1 cellular context compared by ENCODE assay signal in the genomic region with DNA sequence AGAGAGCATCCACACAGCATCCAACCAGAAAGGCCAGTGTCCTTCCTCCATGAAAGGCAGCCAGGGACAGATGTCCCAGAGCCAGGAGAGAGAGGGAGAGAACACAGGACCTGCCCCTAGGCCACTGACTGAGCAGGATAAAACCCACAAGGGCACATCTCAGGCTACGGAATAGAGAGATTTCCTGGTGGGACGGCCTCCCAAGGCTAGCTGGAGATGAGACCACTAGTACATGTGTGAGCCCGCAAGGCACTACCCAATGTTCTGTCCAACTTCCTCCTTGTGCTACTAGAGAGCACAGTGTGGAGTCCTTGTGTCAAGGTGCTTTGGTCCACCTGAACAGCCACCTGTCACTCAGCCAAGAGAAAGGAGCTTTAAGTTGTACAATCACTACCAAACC.
TF ChIP-seq lines count a peak whose summit lies in the region.

No MANE protein-coding gene starts in this region.

TF ChIP-seq in HepG2, 621 proteins besides CTCF, POLR2A, EP300 and RAD21:
- TF ChIP-seq, protein P1, sequence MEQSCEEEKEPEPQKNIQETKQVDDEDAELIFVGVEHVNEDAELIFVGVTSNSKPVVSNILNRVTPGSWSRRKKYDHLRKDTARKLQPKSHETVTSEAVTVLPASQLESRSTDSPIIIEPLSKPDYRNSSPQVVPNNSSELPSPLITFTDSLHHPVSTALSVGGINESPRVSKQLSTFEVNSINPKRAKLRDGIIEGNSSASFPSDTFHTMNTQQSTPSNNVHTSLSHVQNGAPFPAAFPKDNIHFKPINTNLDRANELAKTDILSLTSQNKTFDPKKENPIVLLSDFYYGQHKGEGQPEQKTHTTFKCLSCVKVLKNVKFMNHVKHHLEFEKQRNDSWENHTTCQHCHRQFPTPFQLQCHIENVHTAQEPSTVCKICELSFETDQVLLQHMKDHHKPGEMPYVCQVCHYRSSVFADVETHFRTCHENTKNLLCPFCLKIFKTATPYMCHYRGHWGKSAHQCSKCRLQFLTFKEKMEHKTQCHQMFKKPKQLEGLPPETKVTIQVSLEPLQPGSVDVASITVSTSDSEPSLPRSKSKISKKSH (CRISPR knock-in tag; IDR thresholded peaks at IDR 0.05; ENCODE audit: borderline replicate concordance) = 0 out of 2 replicates have a peak, but pooled peaks have one; percentile 24
- no peak for TF ChIP-seq ZNF205 (CRISPR knock-in tag; IDR thresholded peaks at IDR 0.05)
- no peak for TF ChIP-seq SNAI1 (CRISPR knock-in tag; IDR thresholded peaks at IDR 0.05; ENCODE audit: borderline replicate concordance)
- TF ChIP-seq ZNF24 (IDR thresholded peaks at IDR 0.05) = no peak
TF ChIP-seq in HepG2: peak in this region for 1.
